19 cellular contexts compared by ENCODE assay signal in the genomic region with DNA sequence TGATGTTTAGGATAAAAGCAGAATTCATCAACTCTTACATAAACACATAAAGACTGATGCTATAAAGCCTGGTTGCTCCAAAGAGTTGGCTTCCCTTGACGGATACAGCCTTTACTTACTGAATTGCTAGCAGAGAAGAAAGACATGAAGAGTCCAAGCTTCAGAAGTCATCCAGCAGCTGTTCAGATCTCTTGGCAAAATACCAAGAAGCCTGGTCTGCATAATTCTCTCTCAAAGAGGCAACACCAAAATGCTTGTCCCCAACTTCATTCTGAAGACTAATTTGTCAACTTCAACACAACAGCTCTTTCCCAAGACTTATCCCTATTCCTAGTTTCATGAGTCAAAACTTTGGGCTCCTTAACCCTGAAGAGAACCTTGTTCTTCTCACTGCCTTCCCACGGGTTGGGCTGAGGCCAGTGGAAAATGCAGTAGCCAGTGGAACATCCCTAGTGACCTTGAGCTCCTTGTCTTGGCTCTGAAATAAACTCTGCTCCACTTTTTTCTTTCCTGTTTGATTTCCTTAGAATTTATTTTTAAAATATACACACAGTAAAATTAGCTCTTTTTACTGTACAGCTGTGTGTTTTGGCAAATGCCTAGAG.
DNase-seq lines count a peak whose midpoint lies in the region; ATAC-seq and TF ChIP-seq lines count a peak whose summit lies in the region.
"Had no signal": no experiment of that assay in that cellular context is flagged by ENCODE, and none has a peak within 500 bp of the region (broad histone marks: within the 10 kb centered on the region; RNA-seq: fewer than 3 reads in every experiment).

No MANE protein-coding gene starts in this region.

- TF ChIP-seq POLR2A in sigmoid colon (IDR thresholded peaks at IDR 0.05) = no peak

- H3K36me3 ChIP-seq in SJCRH30 (no peaks in the 10 kb centered on the region), sigmoid colon (no peaks in the 10 kb centered on the region), tibial artery (no peaks in the 10 kb centered on the region)
- H3K36me3 ChIP-seq: neural progenitor cell, suprapubic skin had no signal

- intact Hi-C loops in right cardiac atrium (cut with DNase I) (no loop called here), sigmoid colon (cut with DNase I) (loop anchor here (10.0 kb wide), 1 partner anchor 647 kb away; no protein-coding TSS in a partner anchor), tibial artery (cut with DNase I; ENCODE audit: low total_unique reads) (no loop called here)

- H3K27ac ChIP-seq in SJCRH30 (peak overlapping the region; percentile 5; the same call in 1 of the 2 replicates), right cardiac atrium (ENCODE audit: low read length) (no peak overlapping the region), sigmoid colon (peak overlapping the region in 3 of 4 donors; percentile 11 to 40 (median 15)), tibial artery (no peak overlapping the region)
- H3K27ac ChIP-seq: neural progenitor cell, suprapubic skin had no signal

- H3K9me3 ChIP-seq in SJCRH30 (replicated peaks) = peaks cover 3% of the 10 kb centered on the region; the same call in 1 of the 2 replicates
- H3K9me3 ChIP-seq in right cardiac atrium (ENCODE audit: control insufficient read depth, low read length) = no peaks in the 10 kb centered on the region
- H3K9me3 ChIP-seq in sigmoid colon = no peaks in the 10 kb centered on the region
- no peaks in the 10 kb centered on the region for H3K9me3 ChIP-seq in tibial artery
- H3K9me3 ChIP-seq: Caco-2, suprapubic skin had no signal

- no peaks in the 10 kb centered on the region for H3K27me3 ChIP-seq in SJCRH30
- no peaks in the 10 kb centered on the region for H3K27me3 ChIP-seq in right cardiac atrium (ENCODE audit: control insufficient read depth, insufficient read depth)
- H3K27me3 ChIP-seq in sigmoid colon = no peaks in the 10 kb centered on the region
- no peaks in the 10 kb centered on the region for H3K27me3 ChIP-seq in tibial artery
- H3K27me3 ChIP-seq: neural progenitor cell, suprapubic skin had no signal

- H3K4me1 ChIP-seq in SJCRH30 (peaks cover 21% of the 10 kb centered on the region), right cardiac atrium (ENCODE audit: control insufficient read depth, insufficient read depth, low read length) (peaks cover 5% of the 10 kb centered on the region), sigmoid colon (peaks cover 0 to 12% (median 2%) of the 10 kb centered on the region in 4 donors), tibial artery (peaks cover 0 to 18% (median 5%) of the 10 kb centered on the region in 4 donors)
- H3K4me1 ChIP-seq: Caco-2, neural progenitor cell had no signal

- DNase-seq in SJCRH30 = peak; percentile 40 to 80
- DNase-seq in fibroblast of gingiva (ENCODE audit: low read depth) = peak; percentile 58
- peak; percentile 83 to 89 (median 84) for DNase-seq in right cardiac atrium
- DNase-seq in sigmoid colon = peak; percentile 82
- DNase-seq in NCI-H446 treated with DMSO at 0.1 percent for 48 hours (lab: John Stamatoyannopoulos, UW) = no peak
- no peak for DNase-seq in tibial artery
- DNase-seq in GM03348 (ENCODE audit: low spot score) = no peak
- DNase-seq: activated CD8-positive, alpha-beta memory T cell treated with anti-CD3 and anti-CD28 coated beads, Interleukin-2, amount 10 ng/mL, durations not matched to agents 7 days and 5 days; activated effector memory CD4-positive, alpha-beta T cell treated with anti-CD3 and anti-CD28 coated beads, Interleukin-2, amount 50 U/mL, for 16 hours; AML-193; amygdala; Caco-2; NCI-H1930; NCI-H510A treated with DMSO at 0.1 percent for 48 hours had no signal

- H3K4me3 ChIP-seq in SJCRH30 (no peak overlapping the region), right cardiac atrium (ENCODE audit: low read length) (no peak overlapping the region), sigmoid colon (no peak overlapping the region), tibial artery (no peak overlapping the region)
- H3K4me3 ChIP-seq: neural progenitor cell, skin epidermis, suprapubic skin had no signal

- TF ChIP-seq EP300 in sigmoid colon (IDR thresholded peaks at IDR 0.05) = no peak

- ATAC-seq in right cardiac atrium = peak; percentile 74 to 84
- no peak for ATAC-seq in GM19351 (IDR thresholded peaks at IDR 0.05; ENCODE audit: unreplicated experiment)
- ATAC-seq: activated CD4-positive, CD25-positive, alpha-beta regulatory T cell treated with anti-CD3 and anti-CD28 coated beads, Interleukin-2, amount 50 U/mL, for 24 hours; activated CD8-positive, alpha-beta memory T cell treated with anti-CD3 and anti-CD28 coated beads, Interleukin-2, amount 10 ng/mL, durations not matched to agents 7 days and 5 days had no signal

- no peak for TF ChIP-seq CTCF in sigmoid colon (IDR thresholded peaks at IDR 0.05)
- TF ChIP-seq CTCF in tibial artery (IDR thresholded peaks at IDR 0.05) = no peak

- 30% methylated on average over 2 of the region's 2 CpGs for WGBS in right cardiac atrium
- 72 to 74% methylated on average over 2 of the region's 2 CpGs for WGBS in sigmoid colon, 2 donors

Comparison
In these comparisons a context has a peak if more than half of its experiments do, and no peak if none do; other contexts are left out.
1. DNase-seq: peak in SJCRH30 (2 of 2), fibroblast of gingiva (single experiment), right cardiac atrium (3 of 3) and sigmoid colon (single experiment); none in NCI-H446 treated with DMSO at 0.1 percent for 48 hours (single experiment), tibial artery (0 of 2) and GM03348 (single experiment).
2. H3K27ac ChIP-seq: peak in SJCRH30 (single experiment) and sigmoid colon (3 of 4); none in right cardiac atrium (single experiment) and tibial artery (0 of 2).